1 cellular context compared by ENCODE assay signal in the genomic region with DNA sequence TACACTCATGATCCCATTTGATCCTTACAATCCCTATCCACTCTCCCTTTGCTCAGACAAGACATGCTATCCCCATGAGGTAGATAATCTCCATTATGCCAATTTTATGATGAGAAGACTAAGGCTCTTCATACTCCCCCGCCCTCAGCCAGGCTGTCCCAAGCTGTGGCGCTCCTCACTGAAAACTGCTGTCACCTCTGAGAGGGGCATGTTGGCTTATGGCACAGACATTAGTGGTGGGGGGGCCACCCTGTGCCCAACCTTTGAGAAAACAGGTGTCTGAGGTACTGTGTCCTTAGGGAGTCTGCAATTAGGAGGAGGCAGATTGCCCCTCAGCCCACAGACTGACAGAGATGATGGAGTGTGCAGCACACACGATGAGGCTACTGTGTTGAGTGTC.
TF ChIP-seq lines count a peak whose summit lies in the region.

No MANE protein-coding gene starts in this region.

TF ChIP-seq in IMR-90, 13 proteins besides CTCF, POLR2A, EP300 and RAD21:
- TF ChIP-seq MXI1 (IDR thresholded peaks at IDR 0.05; ENCODE audit: borderline replicate concordance, low read depth, low read length) (no peak), CHD1 (IDR thresholded peaks at IDR 0.05; ENCODE audit: low read depth, low read length) (no peak), MAZ (IDR thresholded peaks at IDR 0.05; ENCODE audit: borderline replicate concordance, low read depth, low read length) (no peak), NFE2L2 (IDR thresholded peaks at IDR 0.05; ENCODE audit: low read depth, low read length) (no peak), BHLHE40 (IDR thresholded peaks at IDR 0.05; ENCODE audit: low read depth, low read length) (no peak), MAFK (IDR thresholded peaks at IDR 0.05; ENCODE audit: low read depth, low read length) (no peak), RFX5 (IDR thresholded peaks at IDR 0.05; ENCODE audit: low read depth, low read length) (no peak), RCOR1 (IDR thresholded peaks at IDR 0.05; ENCODE audit: insufficient replicate concordance, low read length) (no peak), FOS (IDR thresholded peaks at IDR 0.05; ENCODE audit: low read depth, low read length) (no peak)
- TF ChIP-seq, protein P1, sequence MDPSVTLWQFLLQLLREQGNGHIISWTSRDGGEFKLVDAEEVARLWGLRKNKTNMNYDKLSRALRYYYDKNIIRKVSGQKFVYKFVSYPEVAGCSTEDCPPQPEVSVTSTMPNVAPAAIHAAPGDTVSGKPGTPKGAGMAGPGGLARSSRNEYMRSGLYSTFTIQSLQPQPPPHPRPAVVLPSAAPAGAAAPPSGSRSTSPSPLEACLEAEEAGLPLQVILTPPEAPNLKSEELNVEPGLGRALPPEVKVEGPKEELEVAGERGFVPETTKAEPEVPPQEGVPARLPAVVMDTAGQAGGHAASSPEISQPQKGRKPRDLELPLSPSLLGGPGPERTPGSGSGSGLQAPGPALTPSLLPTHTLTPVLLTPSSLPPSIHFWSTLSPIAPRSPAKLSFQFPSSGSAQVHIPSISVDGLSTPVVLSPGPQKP (IDR thresholded peaks at IDR 0.05; ENCODE audit: borderline replicate concordance, low read depth, low read length): no peak
- TF ChIP-seq, protein P2, sequence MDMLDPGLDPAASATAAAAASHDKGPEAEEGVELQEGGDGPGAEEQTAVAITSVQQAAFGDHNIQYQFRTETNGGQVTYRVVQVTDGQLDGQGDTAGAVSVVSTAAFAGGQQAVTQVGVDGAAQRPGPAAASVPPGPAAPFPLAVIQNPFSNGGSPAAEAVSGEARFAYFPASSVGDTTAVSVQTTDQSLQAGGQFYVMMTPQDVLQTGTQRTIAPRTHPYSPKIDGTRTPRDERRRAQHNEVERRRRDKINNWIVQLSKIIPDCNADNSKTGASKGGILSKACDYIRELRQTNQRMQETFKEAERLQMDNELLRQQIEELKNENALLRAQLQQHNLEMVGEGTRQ (IDR thresholded peaks at IDR 0.05; ENCODE audit: low read depth, low read length): no peak
